ENCODE assay signal across 8 cellular contexts in genomic region chr4:55866290-55866907, GRCh38. TPM values are rescaled to one million over a fixed set of nuclear protein-coding genes. Genes with fewer than 3 reads are reported as not detected.
DNase-seq lines count a peak whose midpoint lies in the region; ATAC-seq and TF ChIP-seq lines count a peak whose summit lies in the region.

No MANE protein-coding gene starts in this region.

- H3K27me3 ChIP-seq in RWPE2 (ENCODE audit: insufficient read depth, poor library complexity, severe bottlenecking) (no peaks in the 10 kb centered on the region), parathyroid adenoma (ENCODE audit: control insufficient read depth, insufficient read depth, low read length) (no peaks in the 10 kb centered on the region)

- H3K36me3 ChIP-seq in RWPE2 (ENCODE audit: low read depth): peaks cover 58% of the 10 kb centered on the region
- no peaks in the 10 kb centered on the region for H3K36me3 ChIP-seq in parathyroid adenoma (ENCODE audit: control insufficient read depth, insufficient read depth, low read length)

- ATAC-seq in activated naive CD4-positive, alpha-beta T cell treated with anti-CD3 and anti-CD28 coated beads, Interleukin-2, amount 50 U/mL, for 72 hours: peak; percentile 90 to 94
- peak; percentile 90 for ATAC-seq in HG03039 (IDR thresholded peaks at IDR 0.05; ENCODE audit: unreplicated experiment)
- ATAC-seq in RWPE2 (ENCODE audit: low read depth): peak; percentile 95

- H3K9me3 ChIP-seq in RWPE2 (ENCODE audit: severe bottlenecking) (no peaks in the 10 kb centered on the region), parathyroid adenoma (ENCODE audit: control insufficient read depth, low read length) (no peaks in the 10 kb centered on the region)

- H3K9me3 Mint-ChIP-seq in activated naive CD4-positive, alpha-beta T cell treated with anti-CD3 and anti-CD28 coated beads, Interleukin-2, amount 50 U/mL, for 72 hours: no peaks in the 10 kb centered on the region

- no peak overlapping the region for H2AFZ ChIP-seq in parathyroid adenoma

- TF ChIP-seq CTCF in RWPE2 (IDR thresholded peaks at IDR 0.05; ENCODE audit: poor library complexity, severe bottlenecking) (no peak), parathyroid adenoma (IDR thresholded peaks at IDR 0.05) (no peak)

- H3K4me3 ChIP-seq in RWPE2 (ENCODE audit: severe bottlenecking) (no peak overlapping the region), parathyroid adenoma (ENCODE audit: low read depth, low read length) (no peak overlapping the region)

- no peak overlapping the region for H3K9ac ChIP-seq in parathyroid adenoma

- H3K4me1 ChIP-seq in RWPE2 (ENCODE audit: insufficient read depth, poor library complexity, severe bottlenecking) (peaks cover 32% of the 10 kb centered on the region), parathyroid adenoma (no peaks in the 10 kb centered on the region)

- DNase-seq in activated naive CD4-positive, alpha-beta T cell treated with anti-CD3 and anti-CD28 coated beads, Interleukin-2, amount 50 U/mL, for 72 hours (ENCODE audit: low spot score in 2 of 2): no peak
- no peak for DNase-seq in activated naive CD4-positive, alpha-beta T cell (lab: John Stamatoyannopoulos, UW)
- DNase-seq in RWPE2 (ENCODE audit: low spot score): no peak
- DNase-seq in epithelial cell of prostate (ENCODE audit: low read depth, low spot score): peak; percentile 80
- DNase-seq in GF-D8 (lab: John Stamatoyannopoulos, UW): no peak
- no peak for DNase-seq in NCI-H345 treated with DMSO at 0.1 percent for 48 hours (lab: John Stamatoyannopoulos, UW; ENCODE audit: unreplicated experiment)

- no peaks in the 10 kb centered on the region for H3K79me2 ChIP-seq in parathyroid adenoma

- H3K27ac Mint-ChIP-seq in activated naive CD4-positive, alpha-beta T cell treated with anti-CD3 and anti-CD28 coated beads, Interleukin-2, amount 50 U/mL, for 72 hours: peak overlapping the region in 1 of 2 donors; percentile 67

- H3K36me3 Mint-ChIP-seq in activated naive CD4-positive, alpha-beta T cell treated with anti-CD3 and anti-CD28 coated beads, Interleukin-2, amount 50 U/mL, for 72 hours: peaks cover 7 to 10% of the 10 kb centered on the region in 2 donors

- H3K4me2 ChIP-seq in parathyroid adenoma (ENCODE audit: low read length): no peak overlapping the region

- H3K27ac ChIP-seq in RWPE2 (ENCODE audit: poor library complexity, severe bottlenecking) (peak overlapping the region; percentile 81), epithelial cell of prostate (peak overlapping the region; percentile 78), parathyroid adenoma (peak overlapping the region; percentile 8)

RNA-seq across cellular contexts. Expression of gene EXOC1, which starts 13.0 kb away (rescaled TPM):
- 10 to 100 TPM; 29.3 to 31.8 TPM for total RNA-seq in activated naive CD4-positive, alpha-beta T cell treated with anti-CD3 and anti-CD28 coated beads, Interleukin-2, amount 50 U/mL, for 72 hours

RNA-seq across cellular contexts. Expression of gene EXOC1L, which starts 46.8 kb away (rescaled TPM):
- total RNA-seq in activated naive CD4-positive, alpha-beta T cell treated with anti-CD3 and anti-CD28 coated beads, Interleukin-2, amount 50 U/mL, for 72 hours: not detected

Comparison
In these comparisons a context has a peak if more than half of its experiments do, and no peak if none do; other contexts are left out.
1. H3K27ac ChIP-seq: peak in every context shown above with its lines; median percentile 81 in RWPE2; 78 in epithelial cell of prostate; 8 in parathyroid adenoma.